8 cellular contexts compared by ENCODE assay signal in the genomic region with DNA sequence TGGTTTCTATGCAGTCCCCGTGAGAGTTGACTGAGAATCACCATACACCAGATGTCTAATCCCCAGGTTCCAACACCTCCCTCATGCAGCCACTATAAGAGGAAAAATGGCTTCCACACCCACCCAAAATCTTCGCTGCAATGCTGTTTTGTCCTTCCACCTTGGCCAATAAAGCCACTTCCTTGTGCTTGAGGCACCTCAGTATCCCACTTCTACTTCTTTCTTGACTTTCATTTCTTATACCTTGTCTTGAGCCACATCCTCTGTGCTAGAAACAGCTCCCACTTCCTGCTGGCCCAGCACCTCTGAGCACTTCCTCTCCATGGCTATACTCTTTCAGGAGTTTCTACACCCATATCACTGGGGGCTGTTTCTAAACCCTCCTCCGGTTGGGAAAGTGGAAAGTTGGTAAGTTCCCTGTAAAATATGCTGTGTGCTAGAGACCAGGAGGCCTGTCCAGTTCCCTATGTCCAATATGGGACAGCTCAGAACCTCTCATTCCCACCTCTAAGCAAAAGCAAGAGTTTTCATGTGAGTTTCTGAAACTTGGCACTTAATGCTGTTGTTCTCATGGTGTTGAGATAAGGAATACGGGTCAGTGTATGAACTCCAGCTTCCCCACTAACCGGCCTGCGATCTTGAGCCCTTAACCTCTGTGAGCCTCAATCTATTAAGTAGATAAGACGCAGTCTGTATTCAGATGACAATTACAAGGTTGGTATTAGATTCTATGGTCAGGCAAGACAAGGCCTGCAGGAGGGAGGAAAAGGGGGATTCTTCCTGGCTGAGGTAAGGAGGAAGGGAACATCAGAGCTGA.
DNase-seq lines count a peak whose midpoint lies in the region; ATAC-seq, FAIRE-seq and TF ChIP-seq lines count a peak whose summit lies in the region.

No MANE protein-coding gene starts in this region.

- peak overlapping the region; percentile 49 for H3K4me2 ChIP-seq in Loucy (ENCODE audit: low read depth, low read length, poor library complexity, severe bottlenecking)

- TF ChIP-seq CTCF in Loucy (conservative IDR thresholded peaks at IDR 0.05; ENCODE audit: low read length) = no peak
- TF ChIP-seq CTCF in gastrocnemius medialis (IDR thresholded peaks at IDR 0.05 in 4 of 5, conservative IDR thresholded peaks at IDR 0.05 in 1 of 5) = no peak
- no peak for TF ChIP-seq CTCF in WERI-Rb-1 (IDR thresholded peaks at IDR 0.05; ENCODE audit: low read depth, low read length)

- no peak for TF ChIP-seq POLR2A in GM12891 (IDR thresholded peaks at IDR 0.05; ENCODE audit: low read depth, low read length)
- no peak for TF ChIP-seq POLR2A in gastrocnemius medialis (IDR thresholded peaks at IDR 0.05)

- H3K79me2 ChIP-seq in Loucy (ENCODE audit: insufficient read depth, low read length) = no peaks in the 10 kb centered on the region

- peak overlapping the region; percentile 28; the same call in 1 of the 2 replicates for H2AFZ ChIP-seq in Loucy (ENCODE audit: low read length)

- H3K4me3 ChIP-seq in Loucy (ENCODE audit: low read length, poor library complexity, severe bottlenecking) = peak overlapping the region; percentile 12
- H3K4me3 ChIP-seq in gastrocnemius medialis = no peak overlapping the region
- H3K4me3 ChIP-seq in WERI-Rb-1 (ENCODE audit: low read depth, low read length) = no peak overlapping the region

- peak overlapping the region; percentile 33 for H3K9ac ChIP-seq in Loucy (ENCODE audit: low read depth, low read length, poor library complexity, severe bottlenecking)

- intact Hi-C loops in left cardiac atrium (cut with DNase I) = no loop called here
- intact Hi-C loops in gastrocnemius medialis (cut with DNase I; ENCODE audit: low total_unique reads) = no loop called here

- DNase-seq in GM12891 (ENCODE audit: insufficient read length, low spot score) (no peak), left cardiac atrium (no peak), gastrocnemius medialis (no peak), GM03348 (ENCODE audit: low spot score) (no peak), WERI-Rb-1 (no peak)

- H3K4me1 ChIP-seq in Loucy (ENCODE audit: insufficient read depth, low read length, poor library complexity, severe bottlenecking) (peaks cover 69% of the 10 kb centered on the region), gastrocnemius medialis (no peaks in the 10 kb centered on the region)

- H3K27me3 ChIP-seq in Loucy (ENCODE audit: insufficient read depth, low read length, poor library complexity, severe bottlenecking) (no peaks in the 10 kb centered on the region), gastrocnemius medialis (no peaks in the 10 kb centered on the region), WERI-Rb-1 (ENCODE audit: insufficient read depth, low read depth, severe bottlenecking) (no peaks in the 10 kb centered on the region)

- H3K36me3 ChIP-seq in Loucy (ENCODE audit: insufficient read depth, low read length) = no peaks in the 10 kb centered on the region
- H3K36me3 ChIP-seq in gastrocnemius medialis = no peaks in the 10 kb centered on the region
- no peaks in the 10 kb centered on the region for H3K36me3 ChIP-seq in WERI-Rb-1

- FAIRE-seq in GM12891 (lab: Jason Lieb, UNC) = peak; percentile 83

- ATAC-seq in GM21529 (IDR thresholded peaks at IDR 0.05; ENCODE audit: unreplicated experiment) (peak; percentile 71), left cardiac atrium (peak; percentile 16 to 24), gastrocnemius medialis (no peak), HG03045 (IDR thresholded peaks at IDR 0.05; ENCODE audit: unreplicated experiment) (no peak)

- H3K9me3 ChIP-seq in Loucy (ENCODE audit: insufficient read depth, low read depth, low read length) (no peaks in the 10 kb centered on the region), gastrocnemius medialis (no peaks in the 10 kb centered on the region), WERI-Rb-1 (ENCODE audit: severe bottlenecking) (no peaks in the 10 kb centered on the region)

- in situ Hi-C loops in gastrocnemius medialis (cut with MboI; ENCODE audit: low sequenced_read_pairs in 4 of 4) = no loop called here

- H3K27ac ChIP-seq in gastrocnemius medialis (no peak overlapping the region), WERI-Rb-1 (no peak overlapping the region)

- peaks cover 6% of the 10 kb centered on the region; the same call in 1 of the 2 replicates for H3F3A ChIP-seq in Loucy (ENCODE audit: low read depth)

- no peaks in the 10 kb centered on the region for H4K20me1 ChIP-seq in Loucy (ENCODE audit: insufficient read depth, low read length, poor library complexity, severe bottlenecking)

- no peaks in the 10 kb centered on the region for H3K9me2 ChIP-seq in Loucy (replicated peaks; ENCODE audit: low read depth, low read length)

TF ChIP-seq in GM12891, 5 proteins besides CTCF, POLR2A, EP300 and RAD21:
- no peak for TF ChIP-seq POU2F2 (IDR thresholded peaks at IDR 0.05; ENCODE audit: low read depth, low read length)
- peak; percentile 82 for TF ChIP-seq SPI1 (IDR thresholded peaks at IDR 0.05; ENCODE audit: low read depth, low read length)

Comparison
In these comparisons a context has a peak if more than half of its experiments do, and no peak if none do; other contexts are left out.
1. ATAC-seq: peak in GM21529 (single experiment) and left cardiac atrium (2 of 2); none in gastrocnemius medialis (0 of 2) and HG03045 (single experiment).